In the genomic region with DNA sequence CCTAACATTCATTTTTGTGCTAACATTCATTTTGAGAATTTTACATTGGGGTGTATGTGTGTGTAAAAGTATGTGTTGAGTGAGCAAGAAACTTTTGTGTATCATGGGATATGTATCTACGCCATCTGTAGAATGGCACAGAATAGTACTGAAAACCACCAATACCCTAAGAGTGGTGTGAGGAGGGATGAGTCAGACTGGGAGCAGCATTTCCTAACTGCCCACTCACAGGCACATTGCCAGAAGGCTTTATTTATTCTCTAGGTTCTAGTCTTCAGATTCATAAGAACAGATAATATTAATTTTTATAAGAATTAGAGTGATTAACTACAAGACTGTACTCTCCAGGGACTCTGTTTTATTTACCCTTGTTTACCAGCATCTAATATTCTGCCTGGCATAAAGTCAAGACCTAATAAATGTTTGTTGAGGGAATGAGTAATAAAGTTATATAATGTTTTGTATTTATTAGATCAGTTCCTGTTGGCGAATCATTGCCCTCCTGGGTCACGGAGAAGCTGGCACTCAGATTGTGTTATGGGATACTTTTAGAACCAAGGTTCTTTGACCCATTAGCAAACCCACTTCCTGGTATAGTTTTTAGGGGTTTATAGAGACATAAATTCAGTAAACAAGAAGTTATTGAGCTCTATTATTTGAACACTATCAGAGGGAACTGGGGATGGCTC, we compare ENCODE assay signal across 11 cellular contexts.
A peak's percentile ranks its signal among the peaks of the same experiment; 100 is the strongest.
DNase-seq lines count a peak whose midpoint lies in the region; ATAC-seq, FAIRE-seq and TF ChIP-seq lines count a peak whose summit lies in the region.
"Had no signal": no experiment of that assay in that cellular context is flagged by ENCODE, and none has a peak within 500 bp of the region (broad histone marks: within the 10 kb centered on the region; RNA-seq: fewer than 3 reads in every experiment).

No MANE protein-coding gene starts in this region.

- TF ChIP-seq POLR2A in IMR-90 (IDR thresholded peaks at IDR 0.05; ENCODE audit: low read depth, low read length) (no peak), GM18505 (IDR thresholded peaks at IDR 0.05; ENCODE audit: borderline replicate concordance, extremely low read depth, insufficient read depth, insufficient read length) (no peak)

- no peak overlapping the region for H3K56ac ChIP-seq in IMR-90 (ENCODE audit: extremely low read depth, insufficient read depth, low read length)

- H3K4me3 ChIP-seq in IMR-90 (ENCODE audit: insufficient read depth, low read depth, low read length) (no peak overlapping the region), bronchial epithelial cell (ENCODE audit: low read depth, low read length) (no peak overlapping the region)

- dilution Hi-C loops in IMR-90 (cut with HindIII; ENCODE audit: low sequenced_read_pairs, unreplicated experiment) = no loop called here

- H4K8ac ChIP-seq in IMR-90 (ENCODE audit: low read depth in 2 of 2, low read length in 2 of 2) = no peak overlapping the region

- in situ Hi-C loops in IMR-90 (cut with MboI; ENCODE audit: low sequenced_read_pairs) = no loop called here

- H2AK5ac ChIP-seq in IMR-90 (ENCODE audit: low read depth, low read length) = no peak overlapping the region

- no peak overlapping the region for H3K27ac ChIP-seq in IMR-90 (ENCODE audit: insufficient read depth, low read length)

- no peak overlapping the region for H2BK15ac ChIP-seq in IMR-90 (ENCODE audit: low read depth, low read length)

- no peak overlapping the region for H3K14ac ChIP-seq in IMR-90 (replicated peaks; ENCODE audit: low read depth, low read length)

- no peak for TF ChIP-seq RAD21 in IMR-90 (IDR thresholded peaks at IDR 0.05; ENCODE audit: low read length)

- WGBS in IMR-90 (ENCODE audit: extremely low coverage in 2 of 2, insufficient read length in 1 of 2), 2 experiments = no CpG with 5 or more reads among the region's 3 CpGs

- H2BK5ac ChIP-seq in IMR-90 (ENCODE audit: low read depth, low read length, poor library complexity, severe bottlenecking) = no peak overlapping the region

- no peak overlapping the region for H4K91ac ChIP-seq in IMR-90 (ENCODE audit: insufficient read depth, low read depth, low read length)

- no peaks in the 10 kb centered on the region for H3K79me1 ChIP-seq in IMR-90 (ENCODE audit: low read depth in 1 of 2, low read length in 2 of 2)

- no TSS peak for BruUV-seq in IMR-90 (replicated peaks; lab: Mats Ljungman, UMichigan)

- no peak overlapping the region for H2AK9ac ChIP-seq in IMR-90 (replicated peaks; ENCODE audit: low read depth, low read length, poor library complexity)

- no peak for TF ChIP-seq CTCF in IMR-90 (conservative IDR thresholded peaks at IDR 0.05; ENCODE audit: low read depth, low read length)
- TF ChIP-seq CTCF in bronchial epithelial cell (IDR thresholded peaks at IDR 0.05; ENCODE audit: insufficient read depth, low read length, severe bottlenecking) = no peak

- no peaks in the 10 kb centered on the region for H3K9me3 ChIP-seq in IMR-90 (ENCODE audit: control insufficient read depth, insufficient read depth, low read length)

- H3K23ac ChIP-seq in IMR-90 (ENCODE audit: low read depth, low read length) = no peak overlapping the region

- H3K4me1 ChIP-seq in IMR-90 (ENCODE audit: control insufficient read depth, insufficient read depth, low read length) = no peaks in the 10 kb centered on the region

- H3K9me1 ChIP-seq in IMR-90 (ENCODE audit: insufficient read depth, low read length) = no peaks in the 10 kb centered on the region

- no peak overlapping the region for H2AFZ ChIP-seq in IMR-90 (replicated peaks; ENCODE audit: low read length, poor library complexity)

- H2BK120ac ChIP-seq in IMR-90 (ENCODE audit: low read depth, low read length) = no peak overlapping the region

- no peak overlapping the region for H3K4ac ChIP-seq in IMR-90 (ENCODE audit: low read depth, low read length)

- POLR2A ChIA-PET in IMR-90 (lab: Charles Lee; ENCODE audit: unreplicated experiment) = no interaction called here

- H4K20me1 ChIP-seq in IMR-90 (ENCODE audit: insufficient read depth, low read length) = no peaks in the 10 kb centered on the region

- intact Hi-C loops in IMR-90 (cut with micrococcal nuclease) = no loop called here

- no peak overlapping the region for H3K18ac ChIP-seq in IMR-90 (ENCODE audit: low read depth, low read length)

- CTCF ChIA-PET in IMR-90 (lab: Yijun Ruan, JAX) = no interaction called here

- no peak overlapping the region for H4K5ac ChIP-seq in IMR-90 (ENCODE audit: low read depth, low read length)

- no peak overlapping the region for H2BK20ac ChIP-seq in IMR-90 (ENCODE audit: low read depth, low read length)

- no peak overlapping the region for H3K4me2 ChIP-seq in IMR-90 (ENCODE audit: low read depth, low read length)

- DNase-seq in IMR-90 = peak; percentile 20
- peak; percentile 97 for DNase-seq in bronchial epithelial cell (ENCODE audit: low read depth)
- DNase-seq in pulmonary artery endothelial cell (ENCODE audit: low read depth, low spot score) = peak; percentile 40
- DNase-seq in cerebellar nuclear complex (lab: John Stamatoyannopoulos, UW) = no peak
- DNase-seq in GM19239 (ENCODE audit: insufficient read length, low spot score) = no peak
- DNase-seq: NCI-H2171 treated with DMSO at 0.1 percent for 48 hours, RPMI8226 had no signal

- no peak overlapping the region for H3K9ac ChIP-seq in IMR-90 (ENCODE audit: low read depth, low read length)

- ATAC-seq in GM18517 (IDR thresholded peaks at IDR 0.05; ENCODE audit: unreplicated experiment) (peak; percentile 55), IMR-90 (ENCODE audit: low read depth) (no peak), HG03460 (IDR thresholded peaks at IDR 0.05; ENCODE audit: unreplicated experiment) (no peak), GM18505 (IDR thresholded peaks at IDR 0.05; ENCODE audit: unreplicated experiment) (no peak)
- ATAC-seq: WTC11 had no signal

- FAIRE-seq in bronchial epithelial cell (lab: Jason Lieb, UNC) = no peak
- no peak for FAIRE-seq in GM19239 (lab: Jason Lieb, UNC)

- H3K36me3 ChIP-seq in IMR-90 (ENCODE audit: control insufficient read depth, insufficient read depth, low read length) (no peaks in the 10 kb centered on the region), bronchial epithelial cell (ENCODE audit: control insufficient read depth, insufficient read depth, low read length) (no peaks in the 10 kb centered on the region)

- no peaks in the 10 kb centered on the region for H3K27me3 ChIP-seq in IMR-90 (ENCODE audit: control insufficient read depth, insufficient read depth, low read length)
- H3K27me3 ChIP-seq in bronchial epithelial cell (ENCODE audit: control insufficient read depth, insufficient read depth, low read length) = no peaks in the 10 kb centered on the region

TF ChIP-seq in IMR-90, 13 proteins besides CTCF, POLR2A, EP300 and RAD21:
- TF ChIP-seq MAZ (IDR thresholded peaks at IDR 0.05; ENCODE audit: borderline replicate concordance, low read depth, low read length) (no peak), SMC3 (IDR thresholded peaks at IDR 0.05; ENCODE audit: low read depth, low read length) (no peak), MAFK (IDR thresholded peaks at IDR 0.05; ENCODE audit: low read depth, low read length) (no peak), CEBPB (IDR thresholded peaks at IDR 0.05; ENCODE audit: low read depth, low read length) (no peak), FOS (IDR thresholded peaks at IDR 0.05; ENCODE audit: low read depth, low read length) (no peak), CHD1 (IDR thresholded peaks at IDR 0.05; ENCODE audit: low read depth, low read length) (no peak), RFX5 (IDR thresholded peaks at IDR 0.05; ENCODE audit: low read depth, low read length) (no peak), NFE2L2 (IDR thresholded peaks at IDR 0.05; ENCODE audit: low read depth, low read length) (no peak)
- TF ChIP-seq, protein P1, sequence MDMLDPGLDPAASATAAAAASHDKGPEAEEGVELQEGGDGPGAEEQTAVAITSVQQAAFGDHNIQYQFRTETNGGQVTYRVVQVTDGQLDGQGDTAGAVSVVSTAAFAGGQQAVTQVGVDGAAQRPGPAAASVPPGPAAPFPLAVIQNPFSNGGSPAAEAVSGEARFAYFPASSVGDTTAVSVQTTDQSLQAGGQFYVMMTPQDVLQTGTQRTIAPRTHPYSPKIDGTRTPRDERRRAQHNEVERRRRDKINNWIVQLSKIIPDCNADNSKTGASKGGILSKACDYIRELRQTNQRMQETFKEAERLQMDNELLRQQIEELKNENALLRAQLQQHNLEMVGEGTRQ (IDR thresholded peaks at IDR 0.05; ENCODE audit: low read depth, low read length) = no peak
TF ChIP-seq in IMR-90: peak in this region for 0.

Comparison
In these comparisons a context has a peak if more than half of its experiments do, and no peak if none do; other contexts are left out.
1. DNase-seq: peak in IMR-90 (single experiment), bronchial epithelial cell (single experiment) and pulmonary artery endothelial cell (single experiment); none in cerebellar nuclear complex (0 of 2) and GM19239 (single experiment).